ENCODE assay signal across 14 cellular contexts in the genomic region with DNA sequence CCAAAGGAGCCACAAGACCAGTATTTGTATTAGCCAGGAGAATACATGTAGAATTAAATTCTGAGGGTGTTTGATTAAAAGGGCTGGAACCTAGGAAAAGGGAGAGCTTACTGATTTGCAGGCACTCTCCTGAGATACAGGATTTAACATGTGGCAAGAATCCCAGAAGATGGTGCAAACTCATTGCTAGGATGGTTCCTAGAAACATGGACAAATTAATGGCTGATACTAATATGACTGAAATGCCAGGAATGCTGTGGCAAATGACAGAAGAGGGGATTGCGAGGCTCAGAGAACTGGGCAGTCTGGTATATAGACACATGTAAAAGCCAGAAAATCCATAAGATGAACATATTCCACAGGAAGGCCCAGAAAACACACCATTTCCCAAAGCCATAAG.
"Had no signal": no experiment of that assay in that cellular context is flagged by ENCODE, and none has a peak within 500 bp of the region (broad histone marks: within the 10 kb centered on the region; RNA-seq: fewer than 3 reads in every experiment).

No MANE protein-coding gene starts in this region.

- H3K36me3 Mint-ChIP-seq: activated naive CD4-positive, alpha-beta T cell treated with anti-CD3 and anti-CD28 coated beads, Interleukin-2, amount 50 U/mL, for 24 hours had no signal

- H3K9me3 Mint-ChIP-seq: activated naive CD4-positive, alpha-beta T cell treated with anti-CD3 and anti-CD28 coated beads, Interleukin-2, amount 50 U/mL, for 24 hours; endodermal cell; neural crest cell had no signal

- H3K27ac ChIP-seq: brain microvascular endothelial cell, gastroesophageal sphincter, hepatocyte, ovary, stomach had no signal

- H3K27me3 ChIP-seq: brain microvascular endothelial cell, gastroesophageal sphincter, hepatocyte, ovary, stomach had no signal

- ATAC-seq: gastroesophageal sphincter had no signal

- H3K9me3 ChIP-seq: gastroesophageal sphincter, ovary, stomach had no signal

- H3K4me2 ChIP-seq: hepatocyte had no signal

- H3K4me3 Mint-ChIP-seq: activated naive CD4-positive, alpha-beta T cell treated with anti-CD3 and anti-CD28 coated beads, Interleukin-2, amount 50 U/mL, for 24 hours; endodermal cell; neural crest cell had no signal

- H2AFZ ChIP-seq: hepatocyte had no signal

- H3K79me2 ChIP-seq: hepatocyte had no signal

- H3K4me1 Mint-ChIP-seq: activated naive CD4-positive, alpha-beta T cell treated with anti-CD3 and anti-CD28 coated beads, Interleukin-2, amount 50 U/mL, for 24 hours; endodermal cell; neural crest cell had no signal

- H3K36me3 ChIP-seq: brain microvascular endothelial cell, ovary had no signal

- H3K4me3 ChIP-seq: gastroesophageal sphincter, hepatocyte, ovary, stomach had no signal

- H3K27ac Mint-ChIP-seq: activated naive CD4-positive, alpha-beta T cell treated with anti-CD3 and anti-CD28 coated beads, Interleukin-2, amount 50 U/mL, for 24 hours; endodermal cell had no signal

- H3K4me1 ChIP-seq: gastroesophageal sphincter, stomach had no signal

- DNase-seq: activated T-cell treated with anti-CD3 and anti-CD28 coated beads, Interleukin-2, amount 50 U/mL, for 1 hour; amygdala; brain microvascular endothelial cell; dermis blood vessel endothelial cell; endodermal cell; ovary; stimulated activated CD4-positive, alpha-beta T cell treated with anti-CD3 and anti-CD28 coated beads, Interleukin-15, amount 100 ng/mL, for 24 hours; stimulated activated CD4-positive, alpha-beta T cell treated with anti-CD3 and anti-CD28 coated beads, Interleukin-4, amount 100 ng/mL, for 24 hours; stomach; T-helper 2 cell had no signal
